Comparison of ENCODE assay signal across 18 cellular contexts in genomic region chr1:57131257-57131656, GRCh38.
DNase-seq lines count a peak whose midpoint lies in the region; ATAC-seq, FAIRE-seq and TF ChIP-seq lines count a peak whose summit lies in the region.
"Had no signal": no experiment of that assay in that cellular context is flagged by ENCODE, and none has a peak within 500 bp of the region (broad histone marks: within the 10 kb centered on the region; RNA-seq: fewer than 3 reads in every experiment).

No MANE protein-coding gene starts in this region.

- no peak overlapping the region for H2BK12ac ChIP-seq in mesenchymal stem cell (ENCODE audit: low read length in 2 of 2)

- H3K27me3 ChIP-seq in astrocyte (ENCODE audit: insufficient read depth, low read length) (no peaks in the 10 kb centered on the region), heart right ventricle (no peaks in the 10 kb centered on the region), mesenchymal stem cell (ENCODE audit: control insufficient read depth in 1 of 2, insufficient read depth in 1 of 2, low read length in 2 of 2) (no peaks in the 10 kb centered on the region)

- no peak overlapping the region for H3K9ac ChIP-seq in astrocyte (ENCODE audit: low read length)
- H3K9ac ChIP-seq in mesenchymal stem cell (ENCODE audit: low read length) = peak overlapping the region; percentile 4

- peak overlapping the region; percentile 9 for H3K27ac Mint-ChIP-seq in astrocyte (ENCODE audit: unreplicated experiment)
- H3K27ac Mint-ChIP-seq: CD14-positive monocyte; CD8-positive, alpha-beta T cell; HFFc6 had no signal

- H3K14ac ChIP-seq in mesenchymal stem cell (ENCODE audit: low read length in 2 of 2) = no peak overlapping the region

- H3K4ac ChIP-seq in mesenchymal stem cell (ENCODE audit: low read depth in 1 of 2, low read length in 2 of 2) = no peak overlapping the region

- no peak for DNase-seq in Right ventricle myocardium inferior (ENCODE audit: missing footprints)
- no peak for DNase-seq in cardiac septum (ENCODE audit: low spot score)
- DNase-seq in astrocyte (ENCODE audit: low read depth) = no peak
- DNase-seq in heart right ventricle = no peak
- no peak for DNase-seq in mesenchymal stem cell
- DNase-seq: CD8-positive, alpha-beta T cell; COR-L47; DMS153; HCEC 1CT; HFFc6 had no signal

- no peak overlapping the region for H3K4me3 Mint-ChIP-seq in astrocyte (ENCODE audit: unreplicated experiment)
- H3K4me3 Mint-ChIP-seq: CD14-positive monocyte; CD8-positive, alpha-beta T cell; HFFc6 had no signal

- H2BK5ac ChIP-seq in mesenchymal stem cell (ENCODE audit: low read depth, low read length, poor library complexity, severe bottlenecking) = no peak overlapping the region

- no peaks in the 10 kb centered on the region for H3K79me1 ChIP-seq in mesenchymal stem cell (replicated peaks; ENCODE audit: low read length, poor library complexity, severe bottlenecking)

- H3K27me3 Mint-ChIP-seq in astrocyte (ENCODE audit: low read depth, unreplicated experiment) = no peaks in the 10 kb centered on the region

- H4K20me1 ChIP-seq in astrocyte (ENCODE audit: insufficient read depth, low read length) = no peaks in the 10 kb centered on the region

- peak; percentile 68 for ATAC-seq in Right ventricle myocardium inferior
- peak in 5 of 8 donors; percentile 36 to 84 (median 63) for ATAC-seq in heart right ventricle
- ATAC-seq in GM18502 (IDR thresholded peaks at IDR 0.05; ENCODE audit: poor library complexity, unreplicated experiment) = no peak
- no peak for ATAC-seq in HG02678 (IDR thresholded peaks at IDR 0.05; ENCODE audit: unreplicated experiment)
- ATAC-seq in GM21576 (IDR thresholded peaks at IDR 0.05; ENCODE audit: unreplicated experiment) = no peak
- ATAC-seq: A549; CD8-positive, alpha-beta T cell had no signal

- no peak overlapping the region for H3K18ac ChIP-seq in mesenchymal stem cell (ENCODE audit: low read depth in 1 of 2, low read length in 2 of 2)

- H2BK15ac ChIP-seq in mesenchymal stem cell (ENCODE audit: low read depth, poor library complexity, severe bottlenecking) = no peak overlapping the region

- TF ChIP-seq CTCF in astrocyte (IDR thresholded peaks at IDR 0.05; ENCODE audit: insufficient read depth, low read depth, low read length) (no peak), heart right ventricle (IDR thresholded peaks at IDR 0.05) (no peak)

- H3K36me3 ChIP-seq in astrocyte (ENCODE audit: insufficient read depth, low read length) = no peaks in the 10 kb centered on the region
- H3K36me3 ChIP-seq in heart right ventricle = no peaks in the 10 kb centered on the region
- no peaks in the 10 kb centered on the region for H3K36me3 ChIP-seq in mesenchymal stem cell (ENCODE audit: control insufficient read depth in 1 of 2, insufficient read depth in 2 of 2, low read depth in 1 of 2, low read length in 2 of 2)

- no peaks in the 10 kb centered on the region for H3K79me2 ChIP-seq in astrocyte (ENCODE audit: insufficient read depth, low read length)

- H2AFZ ChIP-seq in astrocyte (ENCODE audit: low read depth, low read length) = no peak overlapping the region
- no peak overlapping the region for H2AFZ ChIP-seq in mesenchymal stem cell (ENCODE audit: low read depth, low read length)

- H3K4me2 ChIP-seq in astrocyte (ENCODE audit: low read length) = no peak overlapping the region
- H3K4me2 ChIP-seq in mesenchymal stem cell (ENCODE audit: low read length, poor library complexity, severe bottlenecking) = no peak overlapping the region
- H3K4me2 ChIP-seq: A549 had no signal

- H3K4me1 ChIP-seq in astrocyte (ENCODE audit: insufficient read depth, low read length) (peaks cover 12% of the 10 kb centered on the region), heart right ventricle (peaks cover 0 to 29% (median 3%) of the 10 kb centered on the region in 9 donors), mesenchymal stem cell (ENCODE audit: control insufficient read depth, insufficient read depth, low read depth, low read length) (no peaks in the 10 kb centered on the region)
- H3K4me1 ChIP-seq: A549 had no signal

- no peak overlapping the region for H2BK120ac ChIP-seq in mesenchymal stem cell (ENCODE audit: low read depth, low read length)

- H3K9me3 Mint-ChIP-seq in astrocyte (ENCODE audit: unreplicated experiment) = no peaks in the 10 kb centered on the region
- H3K9me3 Mint-ChIP-seq: CD8-positive, alpha-beta T cell had no signal

- peaks cover 10% of the 10 kb centered on the region for H3K4me1 Mint-ChIP-seq in astrocyte (ENCODE audit: low read depth, unreplicated experiment)
- H3K4me1 Mint-ChIP-seq: CD14-positive monocyte had no signal

- WGBS in heart right ventricle, 2 donors = 31 to 35% methylated on average over 1 of the region's 1 CpG
- no CpG with 5 or more reads among the region's 1 CpG for WGBS in mesenchymal stem cell

- no peaks in the 10 kb centered on the region for H3K9me3 ChIP-seq in astrocyte (ENCODE audit: insufficient read depth, low read depth, low read length)
- H3K9me3 ChIP-seq in heart right ventricle = no peaks in the 10 kb centered on the region
- H3K9me3 ChIP-seq in mesenchymal stem cell (ENCODE audit: control insufficient read depth, low read length) = no peaks in the 10 kb centered on the region
- H3K9me3 ChIP-seq: A549 had no signal

- H4K8ac ChIP-seq in mesenchymal stem cell (ENCODE audit: low read length) = no peak overlapping the region

- H3K27ac ChIP-seq in astrocyte (ENCODE audit: low read depth, low read length) = no peak overlapping the region
- peak overlapping the region in 6 of 10 donors; percentile 11 to 68 (median 58) for H3K27ac ChIP-seq in heart right ventricle
- H3K27ac ChIP-seq in mesenchymal stem cell (ENCODE audit: low read length, poor library complexity, severe bottlenecking) = no peak overlapping the region
- H3K27ac ChIP-seq: A549, HL-60 had no signal

- H2AK5ac ChIP-seq in mesenchymal stem cell (ENCODE audit: low read length, severe bottlenecking) = no peak overlapping the region

- H3K4me3 ChIP-seq in astrocyte (ENCODE audit: insufficient read depth, low read depth, low read length) (no peak overlapping the region), heart right ventricle (no peak overlapping the region), mesenchymal stem cell (ENCODE audit: insufficient read depth in 1 of 2, low read depth in 1 of 2, low read length in 2 of 2) (no peak overlapping the region)
- H3K4me3 ChIP-seq: A549 had no signal

- no peaks in the 10 kb centered on the region for H3K36me3 Mint-ChIP-seq in astrocyte (ENCODE audit: low read depth, unreplicated experiment)
- H3K36me3 Mint-ChIP-seq: CD14-positive monocyte; CD8-positive, alpha-beta T cell had no signal

- H4K91ac ChIP-seq in mesenchymal stem cell (ENCODE audit: low read length) = no peak overlapping the region

- intact Hi-C loops in Right ventricle myocardium inferior (cut with DNase I) = no loop called here
- intact Hi-C loops in cardiac septum (cut with DNase I) = no loop called here
- intact Hi-C loops in heart right ventricle (cut with DNase I) = no loop called here

- H3K23ac ChIP-seq in mesenchymal stem cell (ENCODE audit: low read length in 2 of 2) = no peak overlapping the region

- no peak for FAIRE-seq in astrocyte (lab: Jason Lieb, UNC)
- FAIRE-seq: A549, D721Med, GM12891 had no signal

Comparison
In these comparisons a context has a peak if more than half of its experiments do, and no peak if none do; other contexts are left out.
1. ATAC-seq: peak in Right ventricle myocardium inferior (single experiment) and heart right ventricle (5 of 8); none in GM18502 (single experiment), HG02678 (single experiment) and GM21576 (single experiment).
2. H3K27ac ChIP-seq: peak in heart right ventricle (6 of 10); none in astrocyte (single experiment) and mesenchymal stem cell (single experiment).